ENCODE assay signal across 1 cellular context in genomic region chr3:129259612-129260477, GRCh38.
TF ChIP-seq lines count a peak whose summit lies in the region.

No MANE protein-coding gene starts in this region.

TF ChIP-seq in HCT116, 20 proteins besides CTCF, POLR2A, EP300 and RAD21 (continued from another document):
- TF ChIP-seq REST (IDR thresholded peaks at IDR 0.05; ENCODE audit: low read depth) (no peak), ZNF274 (IDR thresholded peaks at IDR 0.05; ENCODE audit: low read depth, low read length) (no peak), EGR1 (IDR thresholded peaks at IDR 0.05; ENCODE audit: low read depth) (no peak), TCF7L2 (IDR thresholded peaks at IDR 0.05; ENCODE audit: borderline replicate concordance, extremely low read depth, insufficient read depth, insufficient read length) (no peak)
